Comparison of ENCODE assay signal across 11 cellular contexts in genomic region chr3:168085491-168086119, GRCh38. TPM values are rescaled to one million over a fixed set of nuclear protein-coding genes. Genes with fewer than 3 reads are reported as not detected.
DNase-seq lines count a peak whose midpoint lies in the region; ATAC-seq, FAIRE-seq and TF ChIP-seq lines count a peak whose summit lies in the region.
"Had no signal": no experiment of that assay in that cellular context is flagged by ENCODE, and none has a peak within 500 bp of the region (broad histone marks: within the 10 kb centered on the region; RNA-seq: fewer than 3 reads in every experiment).

No MANE protein-coding gene starts in this region.

- peaks cover 49 to 53% of the 10 kb centered on the region in 2 donors for H3K4me1 Mint-ChIP-seq in natural killer cell

- DNase-seq in natural killer cell (no peak), HPDE6-E6E7 (ENCODE audit: extremely low spot score) (no peak), NCI-H1417 treated with DMSO at 0.1 percent for 48 hours (lab: John Stamatoyannopoulos, UW) (no peak), pancreas (no peak)
- DNase-seq: amniotic stem cell, naive B cell, NCI-H1436 treated with DMSO at 0.1 percent for 48 hours, testis had no signal

- H3K36me3 Mint-ChIP-seq in natural killer cell: no peaks in the 10 kb centered on the region
- H3K36me3 Mint-ChIP-seq: naive B cell had no signal

- H3K27ac Mint-ChIP-seq in natural killer cell: peak overlapping the region in 1 of 2 donors; percentile 44

- 84 to 85% methylated on average over 4 of the region's 4 CpGs for WGBS in pancreas, 2 donors

- no peaks in the 10 kb centered on the region for H3K27me3 Mint-ChIP-seq in natural killer cell (ENCODE audit: low read depth in 2 of 2)
- H3K27me3 Mint-ChIP-seq: naive B cell had no signal

- H3K9me3 Mint-ChIP-seq in natural killer cell: no peaks in the 10 kb centered on the region
- H3K9me3 Mint-ChIP-seq: naive B cell had no signal

- H3K9me3 ChIP-seq in pancreas: no peaks in the 10 kb centered on the region
- H3K9me3 ChIP-seq: testis had no signal

- no peak overlapping the region for H3K4me3 Mint-ChIP-seq in natural killer cell
- H3K4me3 Mint-ChIP-seq: naive B cell had no signal

- intact Hi-C loops in natural killer cell (cut with micrococcal nuclease) (no loop called here), pancreas (cut with DNase I) (no loop called here)

- no peaks in the 10 kb centered on the region for H3K27me3 ChIP-seq in pancreas
- H3K27me3 ChIP-seq: testis had no signal

- peaks cover 7 to 24% (median 11%) of the 10 kb centered on the region in 3 donors for H3K4me1 ChIP-seq in pancreas
- H3K4me1 ChIP-seq: testis had no signal

- no peak for FAIRE-seq in pancreas (lab: Jason Lieb, UNC)

- H3K27ac ChIP-seq in pancreas: no peak overlapping the region
- H3K27ac ChIP-seq: testis had no signal

- peak; percentile 38 for ATAC-seq in GM19328 (IDR thresholded peaks at IDR 0.05; ENCODE audit: unreplicated experiment)
- ATAC-seq in HG02571 (IDR thresholded peaks at IDR 0.05; ENCODE audit: unreplicated experiment): peak; percentile 58
- peak; percentile 48 for ATAC-seq in HG03439 (IDR thresholded peaks at IDR 0.05; ENCODE audit: unreplicated experiment)
- peak in 2 of 3 donors; percentile 47 to 60 for ATAC-seq in natural killer cell
- no peak for ATAC-seq in pancreas

- TF ChIP-seq CTCF in natural killer cell (IDR thresholded peaks at IDR 0.05) (no peak), pancreas (IDR thresholded peaks at IDR 0.05) (no peak)

- no peak overlapping the region for H3K4me3 ChIP-seq in pancreas
- H3K4me3 ChIP-seq: testis had no signal

- H3K36me3 ChIP-seq in pancreas: peaks cover 0 to 4% (median 0%) of the 10 kb centered on the region in 3 donors

RNA-seq across cellular contexts. Expression of gene GOLIM4, which starts 10.1 kb away (rescaled TPM):
- total RNA-seq in natural killer cell (10 to 100 TPM; 13.7 to 17.9 (median 17.9) TPM), pancreas (10 to 100 TPM in 3 of 6 donors, 1 to 10 TPM in 3; 5.6 to 17.6 (median 10.5) TPM)
- polyA plus RNA-seq in pancreas: 1 to 10 TPM; 8.0 to 8.4 TPM

Comparison
In these comparisons a context has a peak if more than half of its experiments do, and no peak if none do; other contexts are left out.
1. ATAC-seq: peak in GM19328 (single experiment), HG02571 (single experiment), HG03439 (single experiment) and natural killer cell (2 of 3); none in pancreas (0 of 4).